Comparison of ENCODE assay signal across 23 cellular contexts in the genomic region with DNA sequence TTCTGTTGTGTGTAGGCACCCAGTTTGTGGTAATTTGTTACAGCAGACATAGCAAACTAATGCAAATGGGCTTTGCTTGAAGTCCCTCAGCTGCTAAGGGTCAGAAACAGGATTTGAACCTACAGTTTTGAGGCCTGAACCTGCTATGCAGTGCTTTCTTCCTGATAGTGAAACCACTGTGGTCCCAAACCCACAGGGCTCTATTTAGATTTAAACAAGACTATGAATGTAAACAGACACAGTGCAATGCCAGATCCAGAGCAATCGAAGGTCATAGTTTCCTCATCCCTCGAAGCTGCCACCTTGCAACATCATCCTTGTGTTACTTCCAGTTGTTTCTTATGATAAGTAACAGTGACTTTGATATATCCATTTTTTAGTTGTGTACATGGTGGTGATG.
DNase-seq lines count a peak whose midpoint lies in the region; ATAC-seq lines count a peak whose summit lies in the region.
"Had no signal": no experiment of that assay in that cellular context is flagged by ENCODE, and none has a peak within 500 bp of the region (broad histone marks: within the 10 kb centered on the region; RNA-seq: fewer than 3 reads in every experiment).

No MANE protein-coding gene starts in this region.

- H3K18ac ChIP-seq in mesenchymal stem cell (ENCODE audit: low read depth in 1 of 2, low read length in 2 of 2), result peak overlapping the region in 1 of 2 experiments; percentile 48

- H4K91ac ChIP-seq in mesenchymal stem cell (ENCODE audit: low read length), result no peak overlapping the region

- H3K4me2 ChIP-seq in mesenchymal stem cell (ENCODE audit: low read length, poor library complexity, severe bottlenecking), result no peak overlapping the region
- H3K4me2 ChIP-seq: neural progenitor cell had no signal

- H3K36me3 Mint-ChIP-seq in effector memory CD8-positive, alpha-beta T cell (ENCODE audit: insufficient read depth), result no peaks in the 10 kb centered on the region
- H3K36me3 Mint-ChIP-seq: CD4-positive, CD25-positive, alpha-beta regulatory T cell; neural progenitor cell had no signal

- no peaks in the 10 kb centered on the region for H3K27me3 ChIP-seq in mesenchymal stem cell (ENCODE audit: control insufficient read depth in 1 of 2, insufficient read depth in 1 of 2, low read length in 2 of 2)
- H3K27me3 ChIP-seq: neural progenitor cell, tibial artery had no signal

- H2AK5ac ChIP-seq in mesenchymal stem cell (ENCODE audit: low read length, severe bottlenecking), result no peak overlapping the region

- H3K9ac ChIP-seq in mesenchymal stem cell (ENCODE audit: low read length), result no peak overlapping the region
- H3K9ac ChIP-seq: neural progenitor cell had no signal

- no peak overlapping the region for H2BK15ac ChIP-seq in mesenchymal stem cell (ENCODE audit: low read depth, poor library complexity, severe bottlenecking)

- no peak overlapping the region for H2AFZ ChIP-seq in mesenchymal stem cell (ENCODE audit: low read depth, low read length)
- H2AFZ ChIP-seq: neural progenitor cell had no signal

- H3K9me3 ChIP-seq in mesenchymal stem cell (ENCODE audit: control insufficient read depth, low read length), result no peaks in the 10 kb centered on the region
- H3K9me3 ChIP-seq: tibial artery had no signal

- H2BK120ac ChIP-seq in mesenchymal stem cell (ENCODE audit: low read depth, low read length), result no peak overlapping the region

- H3K4me3 ChIP-seq in mesenchymal stem cell (ENCODE audit: insufficient read depth in 1 of 2, low read depth in 1 of 2, low read length in 2 of 2), result no peak overlapping the region
- H3K4me3 ChIP-seq: neural progenitor cell, tibial artery had no signal

- no peak overlapping the region for H3K23ac ChIP-seq in mesenchymal stem cell (ENCODE audit: low read length in 2 of 2)

- H3K79me1 ChIP-seq in mesenchymal stem cell (replicated peaks; ENCODE audit: low read length, poor library complexity, severe bottlenecking), result no peaks in the 10 kb centered on the region

- no peak overlapping the region for H2BK5ac ChIP-seq in mesenchymal stem cell (ENCODE audit: low read depth, low read length, poor library complexity, severe bottlenecking)

- no peak overlapping the region for H3K4me3 Mint-ChIP-seq in effector memory CD8-positive, alpha-beta T cell
- H3K4me3 Mint-ChIP-seq: CD4-positive, CD25-positive, alpha-beta regulatory T cell; neural progenitor cell; T-helper 17 cell had no signal

- peaks cover 4% of the 10 kb centered on the region in 2 donors for H3K4me1 Mint-ChIP-seq in effector memory CD8-positive, alpha-beta T cell (ENCODE audit: low read depth in 2 of 2)
- H3K4me1 Mint-ChIP-seq: neural progenitor cell had no signal

- H3K9me3 Mint-ChIP-seq in effector memory CD8-positive, alpha-beta T cell, result no peaks in the 10 kb centered on the region
- H3K9me3 Mint-ChIP-seq: CD4-positive, CD25-positive, alpha-beta regulatory T cell had no signal

- no peak overlapping the region for H4K8ac ChIP-seq in mesenchymal stem cell (ENCODE audit: low read length)

- H3K14ac ChIP-seq in mesenchymal stem cell (ENCODE audit: low read length in 2 of 2), result no peak overlapping the region

- no peaks in the 10 kb centered on the region for H3K36me3 ChIP-seq in mesenchymal stem cell (ENCODE audit: control insufficient read depth in 1 of 2, insufficient read depth in 2 of 2, low read depth in 1 of 2, low read length in 2 of 2)
- H3K36me3 ChIP-seq: neural progenitor cell, tibial artery had no signal

- H3K4ac ChIP-seq in mesenchymal stem cell (ENCODE audit: low read depth in 1 of 2, low read length in 2 of 2), result no peak overlapping the region

- H3K27me3 Mint-ChIP-seq in effector memory CD8-positive, alpha-beta T cell, result no peaks in the 10 kb centered on the region
- H3K27me3 Mint-ChIP-seq: CD4-positive, CD25-positive, alpha-beta regulatory T cell; progenitor cell of endocrine pancreas; T-helper 17 cell had no signal

- WGBS in mesenchymal stem cell, result no CpG with 5 or more reads among the region's 2 CpGs

- H3K27ac ChIP-seq in mesenchymal stem cell (ENCODE audit: low read length, poor library complexity, severe bottlenecking), result no peak overlapping the region
- H3K27ac ChIP-seq: neural progenitor cell, tibial artery, VCaP had no signal

- ATAC-seq in GM19455 (IDR thresholded peaks at IDR 0.05; ENCODE audit: unreplicated experiment), result peak; percentile 68
- peak; percentile 54 for ATAC-seq in HG02885 (IDR thresholded peaks at IDR 0.05; ENCODE audit: poor library complexity, unreplicated experiment)
- no peak for ATAC-seq in effector memory CD8-positive, alpha-beta T cell (replicated peaks)
- ATAC-seq: T-helper 17 cell had no signal

- H3K4me1 ChIP-seq in mesenchymal stem cell (ENCODE audit: control insufficient read depth, insufficient read depth, low read depth, low read length), result no peaks in the 10 kb centered on the region
- H3K4me1 ChIP-seq: tibial artery had no signal

- DNase-seq in HuH-7 (ENCODE audit: low spot score), result peak; percentile 46
- peak; percentile 84 for DNase-seq in mesenchymal stem cell
- no peak for DNase-seq in stimulated activated CD4-positive, alpha-beta T cell treated with anti-CD3 and anti-CD28 coated beads, Interleukin-2, amount 100 ng/mL, for 48 hours
- no peak for DNase-seq in effector memory CD8-positive, alpha-beta T cell
- no peak for DNase-seq in cortex of kidney (lab: John Stamatoyannopoulos, UW)
- DNase-seq: activated CD4-positive, alpha-beta T cell treated with anti-CD3 and anti-CD28 coated beads, Interleukin-2, amount 50 U/mL, for 4 hours; activated gamma-delta T cell; CD4-positive, CD25-positive, alpha-beta regulatory T cell; foreskin fibroblast; H7; hippocampal formation; Kasumi-1; NCI-H1092; NCI-H2029 treated with DMSO at 0.1 percent for 48 hours; NK-92 treated with Interleukin-12 subunit alpha and Interleukin-12 subunit beta, amount 100 ng/mL, for 24 hours; stimulated activated naive CD4-positive, alpha-beta T cell; T-helper 17 cell; tibial artery had no signal

- no peak overlapping the region for H2BK12ac ChIP-seq in mesenchymal stem cell (ENCODE audit: low read length in 2 of 2)

- no peak overlapping the region for H3K27ac Mint-ChIP-seq in effector memory CD8-positive, alpha-beta T cell
- H3K27ac Mint-ChIP-seq: CD4-positive, CD25-positive, alpha-beta regulatory T cell; neural progenitor cell; progenitor cell of endocrine pancreas; T-helper 17 cell had no signal

Comparison
In these comparisons a context has a peak if more than half of its experiments do, and no peak if none do; other contexts are left out.
1. DNase-seq: peak in HuH-7 (single experiment) and mesenchymal stem cell (single experiment); none in stimulated activated CD4-positive, alpha-beta T cell treated with anti-CD3 and anti-CD28 coated beads, Interleukin-2, amount 100 ng/mL, for 48 hours (0 of 2), effector memory CD8-positive, alpha-beta T cell (0 of 3) and cortex of kidney (single experiment).